ENCODE assay signal across 29 cellular contexts in genomic region chr14:48243900-48244299, GRCh38.
"Had no signal": no experiment of that assay in that cellular context is flagged by ENCODE, and none has a peak within 500 bp of the region (broad histone marks: within the 10 kb centered on the region; RNA-seq: fewer than 3 reads in every experiment).

No MANE protein-coding gene starts in this region.

- H3K4me1 Mint-ChIP-seq: stimulated activated effector memory CD8-positive, alpha-beta T cell treated with anti-CD3 and anti-CD28 coated beads, Interleukin-12 subunit alpha, Interleukin-12 subunit beta, amount 100 ng/mL, for 72 hours; stimulated activated memory B cell treated with anti-CD40 and anti-IgM and Interleukin-4, amounts not matched to agents 10 μg/mL and 1 μg/mL and 100 μg/mL, for 72 hours; stimulated activated naive B cell treated with anti-CD40 and anti-IgM and Interleukin-4, amounts not matched to agents 10 μg/mL and 1 μg/mL and 100 μg/mL, for 72 hours; stimulated activated naive CD8-positive, alpha-beta T cell treated with anti-CD3 and anti-CD28 coated beads, Interleukin-15, amount 100 ng/mL, for 72 hours had no signal

- FAIRE-seq: urothelium cell line had no signal

- H3K4me3 ChIP-seq: stomach, suprapubic skin, testis, thoracic aorta, thyroid gland, tibial artery, tibial nerve, transverse colon, upper lobe of left lung, upper lobe of right lung, uterus, vagina had no signal

- H3K27me3 Mint-ChIP-seq: stimulated activated memory B cell treated with anti-CD40 and anti-IgM and Interleukin-4, amounts not matched to agents 10 μg/mL and 1 μg/mL and 100 μg/mL, for 72 hours; stimulated activated naive B cell treated with anti-CD40 and anti-IgM and Interleukin-4, amounts not matched to agents 10 μg/mL and 1 μg/mL and 100 μg/mL, for 72 hours; stimulated activated naive CD8-positive, alpha-beta T cell treated with anti-CD3 and anti-CD28 coated beads, Interleukin-15, amount 100 ng/mL, for 72 hours; stimulated activated naive CD8-positive, alpha-beta T cell treated with anti-CD3 and anti-CD28 coated beads, Interleukin-15, Interleukin-2, amounts not matched to agents 100 ng/mL and 50 ng/mL, for 24 hours; type B pancreatic cell had no signal

- H3K9me3 ChIP-seq: stomach, testis, thoracic aorta, thyroid gland, tibial artery, tibial nerve, transverse colon, upper lobe of left lung, upper lobe of right lung, uterus, vagina had no signal

- DNase-seq: stimulated activated CD4-positive, alpha-beta T cell treated with anti-CD3 and anti-CD28 coated beads, Interleukin-2, amount 100 ng/mL, for 48 hours; stimulated activated CD4-positive, alpha-beta T cell treated with anti-CD3 and anti-CD28 coated beads, Interleukin-4, amount 100 ng/mL, for 1 hour; stimulated activated CD4-positive, alpha-beta T cell treated with anti-CD3 and anti-CD28 coated beads, Interleukin-4, amount 100 ng/mL, for 24 hours; stimulated activated CD4-positive, alpha-beta T cell treated with anti-CD3 and anti-CD28 coated beads, Interleukin-4, amount 100 ng/mL, for 4 hours; stimulated activated CD8-positive, alpha-beta memory T cell treated with anti-CD3 and anti-CD28 coated beads, Interleukin-4, amount 100 ng/mL, for 48 hours; stimulated activated naive B cell treated with anti-CD40 and anti-IgM and Interleukin-4, amounts not matched to agents 10 μg/mL and 1 μg/mL and 100 μg/mL, for 72 hours; stimulated activated naive CD4-positive, alpha-beta T cell; stimulated activated naive CD4-positive, alpha-beta T cell treated with Interleukin-2 at 50 U/mL for 16 hours; stimulated activated naive CD8-positive, alpha-beta T cell treated with anti-CD3 and anti-CD28 coated beads, Interleukin-15, amount 100 ng/mL, for 72 hours; stimulated activated naive CD8-positive, alpha-beta T cell treated with anti-CD3 and anti-CD28 coated beads, Interleukin-15, Interleukin-2, amounts not matched to agents 100 U/mL and 50 U/mL, for 24 hours; stomach; substantia nigra; testis; thyroid gland; tibial artery; transverse colon; trophoblast cell; upper lobe of left lung; upper lobe of right lung; uterus had no signal

- H3K4me1 ChIP-seq: stomach, suprapubic skin, testis, thyroid gland, tibial artery, tibial nerve, transverse colon, upper lobe of left lung, upper lobe of right lung, uterus, vagina had no signal

- H3K27me3 ChIP-seq: stomach, suprapubic skin, testis, thyroid gland, tibial artery, tibial nerve, transverse colon, upper lobe of left lung, upper lobe of right lung, uterus, vagina had no signal

- H3K36me3 Mint-ChIP-seq: stimulated activated effector memory CD8-positive, alpha-beta T cell treated with anti-CD3 and anti-CD28 coated beads, Interleukin-12 subunit alpha, Interleukin-12 subunit beta, amount 100 ng/mL, for 72 hours; stimulated activated memory B cell treated with anti-CD40 and anti-IgM and Interleukin-4, amounts not matched to agents 10 μg/mL and 1 μg/mL and 100 μg/mL, for 72 hours; stimulated activated naive B cell treated with anti-CD40 and anti-IgM and Interleukin-4, amounts not matched to agents 10 μg/mL and 1 μg/mL and 100 μg/mL, for 72 hours; type B pancreatic cell had no signal

- H3K9me3 Mint-ChIP-seq: stimulated activated memory B cell treated with anti-CD40 and anti-IgM and Interleukin-4, amounts not matched to agents 10 μg/mL and 1 μg/mL and 100 μg/mL, for 72 hours; stimulated activated naive B cell treated with anti-CD40 and anti-IgM and Interleukin-4, amounts not matched to agents 10 μg/mL and 1 μg/mL and 100 μg/mL, for 72 hours; stimulated activated naive CD8-positive, alpha-beta T cell treated with anti-CD3 and anti-CD28 coated beads, Interleukin-15, amount 100 ng/mL, for 72 hours; stimulated activated naive CD8-positive, alpha-beta T cell treated with anti-CD3 and anti-CD28 coated beads, Interleukin-15, Interleukin-2, amounts not matched to agents 100 ng/mL and 50 ng/mL, for 24 hours had no signal

- H3K27ac ChIP-seq: stomach, suprapubic skin, testis, thoracic aorta, thyroid gland, tibial artery, tibial nerve, transverse colon, upper lobe of left lung, upper lobe of right lung, uterus, vagina had no signal

- H3K27ac Mint-ChIP-seq: stimulated activated effector memory CD8-positive, alpha-beta T cell treated with anti-CD3 and anti-CD28 coated beads, Interleukin-12 subunit alpha, Interleukin-12 subunit beta, amount 100 ng/mL, for 72 hours; stimulated activated memory B cell treated with anti-CD40 and anti-IgM and Interleukin-4, amounts not matched to agents 10 μg/mL and 1 μg/mL and 100 μg/mL, for 72 hours; stimulated activated naive B cell treated with anti-CD40 and anti-IgM and Interleukin-4, amounts not matched to agents 10 μg/mL and 1 μg/mL and 100 μg/mL, for 72 hours; stimulated activated naive CD8-positive, alpha-beta T cell treated with anti-CD3 and anti-CD28 coated beads, Interleukin-15, amount 100 ng/mL, for 72 hours; stimulated activated naive CD8-positive, alpha-beta T cell treated with anti-CD3 and anti-CD28 coated beads, Interleukin-15, Interleukin-2, amounts not matched to agents 100 ng/mL and 50 ng/mL, for 24 hours; type B pancreatic cell had no signal

- H3K4me3 Mint-ChIP-seq: stimulated activated effector memory CD8-positive, alpha-beta T cell treated with anti-CD3 and anti-CD28 coated beads, Interleukin-12 subunit alpha, Interleukin-12 subunit beta, amount 100 ng/mL, for 72 hours; stimulated activated memory B cell treated with anti-CD40 and anti-IgM and Interleukin-4, amounts not matched to agents 10 μg/mL and 1 μg/mL and 100 μg/mL, for 72 hours; stimulated activated naive B cell treated with anti-CD40 and anti-IgM and Interleukin-4, amounts not matched to agents 10 μg/mL and 1 μg/mL and 100 μg/mL, for 72 hours; stimulated activated naive CD8-positive, alpha-beta T cell treated with anti-CD3 and anti-CD28 coated beads, Interleukin-15, amount 100 ng/mL, for 72 hours; stimulated activated naive CD8-positive, alpha-beta T cell treated with anti-CD3 and anti-CD28 coated beads, Interleukin-15, Interleukin-2, amounts not matched to agents 100 ng/mL and 50 ng/mL, for 24 hours; type B pancreatic cell had no signal

- H3K36me3 ChIP-seq: stomach, suprapubic skin, thoracic aorta, thyroid gland, tibial artery, tibial nerve, transverse colon, upper lobe of left lung, upper lobe of right lung, uterus, vagina had no signal

- ATAC-seq: stimulated activated effector memory CD8-positive, alpha-beta T cell treated with anti-CD3 and anti-CD28 coated beads, Interleukin-12 subunit alpha, Interleukin-12 subunit beta, amount 100 ng/mL, for 72 hours; stimulated activated memory B cell treated with anti-CD40 and anti-IgM and Interleukin-4, amounts not matched to agents 10 μg/mL and 1 μg/mL and 100 μg/mL, for 72 hours; stimulated activated naive B cell treated with anti-CD40 and anti-IgM and Interleukin-4, amounts not matched to agents 10 μg/mL and 1 μg/mL and 100 μg/mL, for 72 hours; stimulated activated naive CD8-positive, alpha-beta T cell treated with anti-CD3 and anti-CD28 coated beads, Interleukin-15, amount 100 ng/mL, for 72 hours; stimulated activated naive CD8-positive, alpha-beta T cell treated with anti-CD3 and anti-CD28 coated beads, Interleukin-15, Interleukin-2, amounts not matched to agents 100 U/mL and 50 U/mL, for 24 hours; upper lobe of right lung had no signal
